29 cellular contexts compared by ENCODE assay signal in the genomic region with DNA sequence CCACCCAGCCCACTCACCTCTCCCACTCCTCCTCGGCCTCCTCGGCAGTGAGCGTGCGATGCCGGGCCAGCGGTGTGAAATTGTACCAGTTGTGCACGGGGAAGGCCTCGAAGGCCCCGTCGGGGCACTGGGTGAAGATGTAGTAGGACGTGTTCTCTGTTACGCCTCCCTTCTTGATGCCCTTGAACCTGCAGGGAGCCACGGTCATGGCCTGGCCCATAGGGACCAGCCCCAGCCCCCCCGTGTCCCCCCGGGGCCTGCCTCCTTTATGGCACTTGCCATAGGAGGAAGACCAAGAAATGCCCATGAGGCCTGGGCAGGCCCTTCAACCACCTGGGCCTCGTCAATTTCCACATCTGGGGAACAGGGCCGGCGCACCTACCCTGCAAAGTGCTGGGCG. TPM values are rescaled to one million over a fixed set of nuclear protein-coding genes. Genes with fewer than 3 reads are reported as not detected.
DNase-seq lines count a peak whose midpoint lies in the region; FAIRE-seq and TF ChIP-seq lines count a peak whose summit lies in the region.
"Had no signal": no experiment of that assay in that cellular context is flagged by ENCODE, and none has a peak within 500 bp of the region (broad histone marks: within the 10 kb centered on the region; RNA-seq: fewer than 3 reads in every experiment).

No MANE protein-coding gene starts in this region.

- H3K36me3 ChIP-seq in Karpas-422 (ENCODE audit: insufficient read depth, low read length): peaks cover 15% of the 10 kb centered on the region
- H3K36me3 ChIP-seq in neuronal stem cell (replicated peaks in 1 of 2; ENCODE audit: control insufficient read depth in 2 of 2, insufficient read depth in 2 of 2, low read length in 2 of 2): peaks cover 48 to 86% of the 10 kb centered on the region in 2 donors
- peaks cover 62% of the 10 kb centered on the region for H3K36me3 ChIP-seq in brain microvascular endothelial cell (replicated peaks)

- no peak overlapping the region for H2BK120ac ChIP-seq in neuronal stem cell (ENCODE audit: low read depth, low read length)

- no peak overlapping the region for H3K4me3 Mint-ChIP-seq in activated CD4-positive, alpha-beta memory T cell treated with anti-CD3 and anti-CD28 coated beads, Interleukin-2, amount 10 ng/mL, durations not matched to agents 7 days and 5 days
- H3K4me3 Mint-ChIP-seq: CD14-positive monocyte; CD4-positive, alpha-beta memory T cell; CD8-positive, alpha-beta memory T cell had no signal

- TF ChIP-seq CTCF in D721Med (IDR thresholded peaks at IDR 0.05; ENCODE audit: insufficient read depth, missing control alignments): no peak
- TF ChIP-seq CTCF in brain microvascular endothelial cell (IDR thresholded peaks at IDR 0.05; ENCODE audit: low read depth, low read length, missing control alignments): no peak

- peak overlapping the region; percentile 66 for H2BK5ac ChIP-seq in neuronal stem cell (ENCODE audit: low read length)

- H3K4ac ChIP-seq in neuronal stem cell (ENCODE audit: low read length): no peak overlapping the region

- no peak overlapping the region for H3K18ac ChIP-seq in neuronal stem cell (ENCODE audit: low read length)

- H3K27ac ChIP-seq in Karpas-422 (ENCODE audit: low read length) (no peak overlapping the region), neuronal stem cell (replicated peaks; ENCODE audit: low read length) (no peak overlapping the region), brain microvascular endothelial cell (no peak overlapping the region)
- H3K27ac ChIP-seq: BLaER1 had no signal

- in situ Hi-C loops in brain microvascular endothelial cell (cut with HindIII; ENCODE audit: low pct_ligation_motif_present, low sequenced_read_pairs): no loop called here

- H3K4me1 ChIP-seq in Karpas-422 (ENCODE audit: low read length) (peaks cover 9% of the 10 kb centered on the region), neuronal stem cell (ENCODE audit: control insufficient read depth in 2 of 2, insufficient read depth in 1 of 2, low read depth in 1 of 2, low read length in 2 of 2) (peaks cover 4 to 5% of the 10 kb centered on the region in 2 donors)

- no peaks in the 10 kb centered on the region for H3K27me3 Mint-ChIP-seq in activated CD4-positive, alpha-beta memory T cell treated with anti-CD3 and anti-CD28 coated beads, Interleukin-2, amount 10 ng/mL, durations not matched to agents 7 days and 5 days
- H3K27me3 Mint-ChIP-seq: CD4-positive, alpha-beta memory T cell had no signal

- no peaks in the 10 kb centered on the region for H3K9me3 Mint-ChIP-seq in activated CD4-positive, alpha-beta memory T cell treated with anti-CD3 and anti-CD28 coated beads, Interleukin-2, amount 10 ng/mL, durations not matched to agents 7 days and 5 days
- H3K9me3 Mint-ChIP-seq: CD8-positive, alpha-beta memory T cell had no signal

- H2AFZ ChIP-seq in Karpas-422 (ENCODE audit: low read length) (no peak overlapping the region), neuronal stem cell (ENCODE audit: low read length) (no peak overlapping the region)

- FAIRE-seq in D721Med (lab: Jason Lieb, UNC): no peak
- FAIRE-seq: A204.1, GM12878, GM12892, GM18507 had no signal

- CTCF ChIA-PET in activated CD4-positive, alpha-beta memory T cell treated with anti-CD3 and anti-CD28 coated beads, Interleukin-2, amount 10 ng/mL, durations not matched to agents 7 days and 5 days (lab: Charles Lee): no interaction called here

- POLR2A ChIA-PET in activated CD4-positive, alpha-beta memory T cell treated with anti-CD3 and anti-CD28 coated beads, Interleukin-2, amount 10 ng/mL, durations not matched to agents 7 days and 5 days (lab: Charles Lee): interaction anchor here (0.9 kb wide), 1 partner anchor 11 kb away, joined by 3 read pairs; a partner anchor contains a TSS

- H3K9ac ChIP-seq in Karpas-422 (ENCODE audit: low read length) (no peak overlapping the region), neuronal stem cell (ENCODE audit: low read depth, low read length, poor library complexity) (no peak overlapping the region)
- H3K9ac ChIP-seq: BLaER1 had no signal

- no peak overlapping the region for H3K4me2 ChIP-seq in Karpas-422 (ENCODE audit: low read depth, low read length, poor library complexity, severe bottlenecking)
- no peak overlapping the region for H3K4me2 ChIP-seq in neuronal stem cell (ENCODE audit: insufficient read depth, low read length, poor library complexity, severe bottlenecking)
- H3K4me2 ChIP-seq: BLaER1 had no signal

- DNase-seq in D341Med (ENCODE audit: low spot score) (peak; percentile 7), D721Med (ENCODE audit: insufficient read length, low spot score) (peak; percentile 8), Karpas-422 (peak; percentile 23), neuronal stem cell (ENCODE audit: low spot score) (no peak), brain microvascular endothelial cell (no peak), NCI-H345 (lab: John Stamatoyannopoulos, UW) (no peak), cerebellum (ENCODE audit: low spot score) (no peak)
- DNase-seq in activated CD4-positive, alpha-beta memory T cell treated with anti-CD3 and anti-CD28 coated beads, Interleukin-2, amount 10 ng/mL, durations not matched to agents 7 days and 5 days: no peak
- DNase-seq: 8988T; ACHN; BE2C; C1 segment of cervical spinal cord; CD4-positive, alpha-beta memory T cell; CD4-positive, CD25-positive, alpha-beta regulatory T cell; CD8-positive, alpha-beta memory T cell; COR-L47; DMS 273 treated with DMSO at 0.1 percent for 48 hours; DMS153; DMS53; DMS79; DND-41; EL; GDM1 had no signal

- no peak overlapping the region for H3K23ac ChIP-seq in neuronal stem cell (ENCODE audit: low read depth, low read length, poor library complexity)

- no peaks in the 10 kb centered on the region for H3K27me3 ChIP-seq in Karpas-422 (ENCODE audit: low read length)
- no peaks in the 10 kb centered on the region for H3K27me3 ChIP-seq in neuronal stem cell (ENCODE audit: control insufficient read depth in 3 of 3, insufficient read depth in 3 of 3, low read depth in 1 of 3, low read length in 3 of 3)
- H3K27me3 ChIP-seq in brain microvascular endothelial cell (replicated peaks): no peaks in the 10 kb centered on the region
- H3K27me3 ChIP-seq: BE2C, BLaER1 had no signal

- peaks cover 20% of the 10 kb centered on the region for H3K79me2 ChIP-seq in Karpas-422 (ENCODE audit: low read length)

- H4K91ac ChIP-seq in neuronal stem cell (ENCODE audit: low read depth, low read length, poor library complexity): no peak overlapping the region

- H4K20me1 ChIP-seq in Karpas-422 (ENCODE audit: insufficient read depth, low read depth, low read length): no peaks in the 10 kb centered on the region

- no peak overlapping the region for H2BK12ac ChIP-seq in neuronal stem cell (ENCODE audit: low read length)

- H3K79me1 ChIP-seq in neuronal stem cell (ENCODE audit: low read depth, low read length): peaks cover 12% of the 10 kb centered on the region

- H3K4me1 Mint-ChIP-seq in activated CD4-positive, alpha-beta memory T cell treated with anti-CD3 and anti-CD28 coated beads, Interleukin-2, amount 10 ng/mL, durations not matched to agents 7 days and 5 days: peaks cover 17% of the 10 kb centered on the region

- H3K36me3 Mint-ChIP-seq in activated CD4-positive, alpha-beta memory T cell treated with anti-CD3 and anti-CD28 coated beads, Interleukin-2, amount 10 ng/mL, durations not matched to agents 7 days and 5 days (ENCODE audit: low read depth): peaks cover 60% of the 10 kb centered on the region

- H3K9me3 ChIP-seq in Karpas-422 (ENCODE audit: low read length) (no peaks in the 10 kb centered on the region), neuronal stem cell (replicated peaks in 1 of 2; ENCODE audit: control insufficient read depth in 2 of 2, insufficient read depth in 1 of 2, low read depth in 1 of 2, low read length in 2 of 2) (no peaks in the 10 kb centered on the region)
- H3K9me3 ChIP-seq: BE2C, BLaER1 had no signal

- no peak overlapping the region for H3K14ac ChIP-seq in neuronal stem cell (ENCODE audit: low read length)

- H3K27ac Mint-ChIP-seq in activated CD4-positive, alpha-beta memory T cell treated with anti-CD3 and anti-CD28 coated beads, Interleukin-2, amount 10 ng/mL, durations not matched to agents 7 days and 5 days: no peak overlapping the region
- H3K27ac Mint-ChIP-seq: CD4-positive, alpha-beta memory T cell; CD4-positive, CD25-positive, alpha-beta regulatory T cell; CD8-positive, alpha-beta memory T cell had no signal

- no peak overlapping the region for H3K4me3 ChIP-seq in Karpas-422 (ENCODE audit: low read length)
- no peak overlapping the region for H3K4me3 ChIP-seq in neuronal stem cell (ENCODE audit: low read length in 2 of 2)
- H3K4me3 ChIP-seq in brain microvascular endothelial cell (ENCODE audit: low read depth, low read length): no peak overlapping the region
- H3K4me3 ChIP-seq: BLaER1, GM12878 had no signal

- no peak overlapping the region for H4K8ac ChIP-seq in neuronal stem cell (ENCODE audit: low read depth, low read length)

- no peaks in the 10 kb centered on the region for H3K9me2 ChIP-seq in Karpas-422 (replicated peaks; ENCODE audit: insufficient read depth, low read length)

- H2BK15ac ChIP-seq in neuronal stem cell (ENCODE audit: low read length): no peak overlapping the region

- H2AK5ac ChIP-seq in neuronal stem cell (ENCODE audit: low read depth, low read length): no peak overlapping the region

- WGBS in neuronal stem cell (ENCODE audit: extremely low coverage in 2 of 2, insufficient read length in 2 of 2, insufficient replicate concordance in 1 of 2), 2 donors: no CpG with 5 or more reads among the region's 19 CpGs

RNA-seq across cellular contexts. Expression of a gene that starts 5.6 kb away (rescaled TPM):
- total RNA-seq in Karpas-422 (2014; rRNA removed; shearing (Covaris generic); ENCODE audit: low replicate concordance): 18.2 and 35.4 TPM in 2 replicates
- polyA plus RNA-seq in neuronal stem cell (2013, experiment 1 of 2): 70.8 TPM
- 70.1 TPM for polyA plus RNA-seq in neuronal stem cell (2013, experiment 2 of 2)
- 25.3 TPM for total RNA-seq in cerebellum
- total RNA-seq in activated CD4-positive, alpha-beta memory T cell treated with anti-CD3 and anti-CD28 coated beads, Interleukin-2, amount 10 ng/mL, durations not matched to agents 7 days and 5 days: 10 to 100 TPM; 75.5 to 79.8 TPM

RNA-seq across cellular contexts. Expression of a gene that starts 11.6 kb away (rescaled TPM):
- total RNA-seq in Karpas-422 (2014; rRNA removed; shearing (Covaris generic); ENCODE audit: low replicate concordance): 0.76 and 1.0 TPM in 2 replicates
- polyA plus RNA-seq in neuronal stem cell (2013, experiment 1 of 2): 1.7 TPM
- polyA plus RNA-seq in neuronal stem cell (2013, experiment 2 of 2): 1.6 TPM
- total RNA-seq in cerebellum: 3.3 TPM
- 1 to 10 TPM; 2.3 to 2.7 TPM for total RNA-seq in activated CD4-positive, alpha-beta memory T cell treated with anti-CD3 and anti-CD28 coated beads, Interleukin-2, amount 10 ng/mL, durations not matched to agents 7 days and 5 days

RNA-seq across cellular contexts. Expression of a gene that starts 14.8 kb away (rescaled TPM):
- 94.7 and 95.7 TPM in 2 replicates for total RNA-seq in Karpas-422 (2014; rRNA removed; shearing (Covaris generic); ENCODE audit: low replicate concordance)
- polyA plus RNA-seq in neuronal stem cell (2013, experiment 1 of 2): 79.0 TPM
- polyA plus RNA-seq in neuronal stem cell (2013, experiment 2 of 2): 74.8 TPM
- 21.2 TPM for total RNA-seq in cerebellum
- total RNA-seq in activated CD4-positive, alpha-beta memory T cell treated with anti-CD3 and anti-CD28 coated beads, Interleukin-2, amount 10 ng/mL, durations not matched to agents 7 days and 5 days: 10 to 100 TPM; 52.0 to 52.5 TPM

RNA-seq across cellular contexts. Expression of a gene that starts 26.0 kb away (rescaled TPM):
- total RNA-seq in Karpas-422 (2014; rRNA removed; shearing (Covaris generic); ENCODE audit: low replicate concordance): 52.1 and 128 TPM in 2 replicates
- polyA plus RNA-seq in neuronal stem cell (2013, experiment 1 of 2): 127 TPM
- polyA plus RNA-seq in neuronal stem cell (2013, experiment 2 of 2): 121 TPM
- total RNA-seq in cerebellum: 22.1 TPM
- 100 to 1,000 TPM; 136 to 147 TPM for total RNA-seq in activated CD4-positive, alpha-beta memory T cell treated with anti-CD3 and anti-CD28 coated beads, Interleukin-2, amount 10 ng/mL, durations not matched to agents 7 days and 5 days

RNA-seq across cellular contexts. Expression of a gene that starts 37.2 kb away (rescaled TPM):
- total RNA-seq in Karpas-422 (2014; rRNA removed; shearing (Covaris generic); ENCODE audit: low replicate concordance): 94.5 and 217 TPM in 2 replicates
- polyA plus RNA-seq in neuronal stem cell (2013, experiment 1 of 2): 303 TPM
- polyA plus RNA-seq in neuronal stem cell (2013, experiment 2 of 2): 310 TPM
- total RNA-seq in cerebellum: 91.6 TPM
- total RNA-seq in activated CD4-positive, alpha-beta memory T cell treated with anti-CD3 and anti-CD28 coated beads, Interleukin-2, amount 10 ng/mL, durations not matched to agents 7 days and 5 days: 100 to 1,000 TPM; 246 to 250 TPM

Comparison
In these comparisons a context has a peak if more than half of its experiments do, and no peak if none do; other contexts are left out.
1. DNase-seq: peak in D341Med (single experiment), D721Med (single experiment) and Karpas-422 (single experiment); none in neuronal stem cell (single experiment), brain microvascular endothelial cell (single experiment), NCI-H345 (single experiment), cerebellum (single experiment) and activated CD4-positive, alpha-beta memory T cell treated with anti-CD3 and anti-CD28 coated beads, Interleukin-2, amount 10 ng/mL, durations not matched to agents 7 days and 5 days (single experiment).